In genomic region chr16:87086156-87086555, GRCh38 we compare ENCODE assay signal across 30 cellular contexts.
DNase-seq lines count a peak whose midpoint lies in the region; TF ChIP-seq lines count a peak whose summit lies in the region.
"Had no signal": no experiment of that assay in that cellular context is flagged by ENCODE, and none has a peak within 500 bp of the region (broad histone marks: within the 10 kb centered on the region; RNA-seq: fewer than 3 reads in every experiment).

No MANE protein-coding gene starts in this region.

- peaks cover 6% of the 10 kb centered on the region for H3K36me3 Mint-ChIP-seq in type B pancreatic cell

- H3K9me3 ChIP-seq in fibroblast of lung (ENCODE audit: control insufficient read depth, insufficient read depth, low read depth, low read length), result no peaks in the 10 kb centered on the region
- peaks cover 12% of the 10 kb centered on the region for H3K9me3 ChIP-seq in suprapubic skin
- H3K9me3 ChIP-seq in WERI-Rb-1 (ENCODE audit: severe bottlenecking), result no peaks in the 10 kb centered on the region
- H3K9me3 ChIP-seq: colonic mucosa had no signal

- TF ChIP-seq POLR2A in suprapubic skin (IDR thresholded peaks at IDR 0.05), result no peak

- no peak overlapping the region for H3K27ac ChIP-seq in fibroblast of lung (ENCODE audit: insufficient read depth, low read length)
- no peak overlapping the region for H3K27ac ChIP-seq in suprapubic skin
- H3K27ac ChIP-seq in WERI-Rb-1, result no peak overlapping the region
- H3K27ac ChIP-seq: BLaER1 treated with 17β-estradiol and CSF1 and Interleukin-3, amounts not matched to agents 10 nM and 100 nM; colonic mucosa; foreskin keratinocyte; lower lobe of right lung; Peyer's patch; spleen; upper lobe of right lung had no signal

- no peak overlapping the region for H3K4me3 ChIP-seq in GM12865 (ENCODE audit: low read depth, low read length)
- no peak overlapping the region for H3K4me3 ChIP-seq in fibroblast of lung (replicated peaks in 1 of 4; ENCODE audit: control extremely low read depth in 1 of 4, insufficient read depth in 1 of 4, low read depth in 3 of 4, low read length in 4 of 4)
- H3K4me3 ChIP-seq in suprapubic skin, result no peak overlapping the region
- H3K4me3 ChIP-seq in WERI-Rb-1 (ENCODE audit: low read depth, low read length), result no peak overlapping the region
- H3K4me3 ChIP-seq: BLaER1 treated with 17β-estradiol and CSF1 and Interleukin-3, amounts not matched to agents 10 nM and 100 nM; colonic mucosa; HAP-1; lower lobe of right lung; Peyer's patch; spleen; upper lobe of right lung had no signal

- TF ChIP-seq EP300 in suprapubic skin (IDR thresholded peaks at IDR 0.05), result no peak

- no peaks in the 10 kb centered on the region for H3K79me2 ChIP-seq in fibroblast of lung (ENCODE audit: control insufficient read depth, insufficient read depth, low read length)

- no peak overlapping the region for H3K4me3 Mint-ChIP-seq in type B pancreatic cell
- H3K4me3 Mint-ChIP-seq: activated B cell treated with CpG ODN at 0.5 μM for 24 hours; activated CD8-positive, alpha-beta T cell treated with anti-CD3 and anti-CD28 coated beads for 36 hours; activated T-cell treated with anti-CD3 and anti-CD28 coated beads, Interleukin-2, amount 50 U/mL, for 24 hours; stimulated activated naive CD8-positive, alpha-beta T cell treated with anti-CD3 and anti-CD28 coated beads, Interleukin-15, amount 100 ng/mL, for 72 hours; T-helper 2 cell treated with Interferon-gamma antibody and Interleukin-4, amounts not matched to agents 5 μg/mL and 100 μg/mL, for 36 hours had no signal

- peaks cover 7% of the 10 kb centered on the region for H3K9me3 Mint-ChIP-seq in type B pancreatic cell

- WGBS in suprapubic skin, result 93% methylated on average over 3 of the region's 4 CpGs

- peak overlapping the region; percentile 29 for H3K4me2 ChIP-seq in fibroblast of lung (ENCODE audit: extremely low read depth, insufficient read depth, low read length)
- H3K4me2 ChIP-seq: BLaER1 treated with 17β-estradiol and CSF1 and Interleukin-3, amounts not matched to agents 10 nM and 100 nM; SK-N-SH had no signal

- H3K4me1 ChIP-seq in fibroblast of lung (ENCODE audit: control insufficient read depth, extremely low read depth, insufficient read depth, low read length) (no peaks in the 10 kb centered on the region), suprapubic skin (no peaks in the 10 kb centered on the region)
- H3K4me1 ChIP-seq: BLaER1 treated with 17β-estradiol and CSF1 and Interleukin-3, amounts not matched to agents 10 nM and 100 nM; colonic mucosa; foreskin keratinocyte; HAP-1; lower lobe of right lung; Peyer's patch; spleen; upper lobe of right lung had no signal

- peak; percentile 29 for DNase-seq in GM12865 (ENCODE audit: low read depth)
- DNase-seq in amniotic stem cell (lab: John Stamatoyannopoulos, UW), result peak; percentile 6
- DNase-seq in fibroblast of lung (ENCODE audit: low read depth in 2 of 2), result peak; percentile 12 to 89
- DNase-seq in type B pancreatic cell (ENCODE audit: extremely low spot score, unreplicated experiment), result peak; percentile 25
- no peak for DNase-seq in suprapubic skin (ENCODE audit: low spot score in 2 of 2)
- DNase-seq in WERI-Rb-1, result no peak
- no peak for DNase-seq in amygdala (lab: John Stamatoyannopoulos, UW)
- DNase-seq: activated B cell treated with CpG ODN at 0.5 μM for 24 hours; activated CD8-positive, alpha-beta T cell treated with anti-CD3 and anti-CD28 coated beads for 36 hours; activated naive CD4-positive, alpha-beta T cell treated with Interleukin-2 at 50 U/mL for 16 hours; activated T-cell treated with anti-CD3 and anti-CD28 coated beads, Interleukin-2, amount 50 U/mL, for 24 hours; anterior cingulate cortex; colonic mucosa; foreskin keratinocyte; hippocampal formation; Kasumi-1; lower lobe of right lung; NCI-H1092 treated with DMSO at 0.1 percent for 48 hours; NCI-H2107; NCI-H510A treated with DMSO at 0.1 percent for 48 hours; NK-92 treated with Interleukin-12 subunit alpha and Interleukin-12 subunit beta, amount 100 ng/mL, for 24 hours; Peyer's patch; SK-N-SH; spleen; stimulated activated CD4-positive, alpha-beta T cell treated with anti-CD3 and anti-CD28 coated beads, Interleukin-4, amount 100 ng/mL, for 24 hours; stimulated activated naive CD8-positive, alpha-beta T cell treated with anti-CD3 and anti-CD28 coated beads, Interleukin-15, amount 100 ng/mL, for 72 hours; upper lobe of right lung had no signal

- H3K27me3 ChIP-seq in fibroblast of lung (ENCODE audit: control insufficient read depth, insufficient read depth, low read length), result no peaks in the 10 kb centered on the region
- H3K27me3 ChIP-seq in suprapubic skin, result no peaks in the 10 kb centered on the region
- no peaks in the 10 kb centered on the region for H3K27me3 ChIP-seq in WERI-Rb-1 (ENCODE audit: insufficient read depth, low read depth, severe bottlenecking)
- H3K27me3 ChIP-seq: BLaER1 treated with 17β-estradiol and CSF1 and Interleukin-3, amounts not matched to agents 10 nM and 100 nM; colonic mucosa; foreskin keratinocyte; Peyer's patch; upper lobe of right lung had no signal

- H3K36me3 ChIP-seq in fibroblast of lung (ENCODE audit: control insufficient read depth, insufficient read depth, low read length), result no peaks in the 10 kb centered on the region
- H3K36me3 ChIP-seq in suprapubic skin, result no peaks in the 10 kb centered on the region
- H3K36me3 ChIP-seq in WERI-Rb-1, result no peaks in the 10 kb centered on the region
- H3K36me3 ChIP-seq: BLaER1 treated with 17β-estradiol and CSF1 and Interleukin-3, amounts not matched to agents 10 nM and 100 nM; colonic mucosa; HAP-1; lower lobe of right lung; Peyer's patch; spleen; upper lobe of right lung had no signal

- H4K20me1 ChIP-seq in fibroblast of lung (ENCODE audit: control insufficient read depth, extremely low read depth, insufficient read depth, low read length), result no peaks in the 10 kb centered on the region
- H4K20me1 ChIP-seq: BLaER1 treated with 17β-estradiol and CSF1 and Interleukin-3, amounts not matched to agents 10 nM and 100 nM had no signal

- TF ChIP-seq CTCF in GM12865 (IDR thresholded peaks at IDR 0.05; ENCODE audit: insufficient read depth, low read depth, low read length, missing control alignments) (no peak), fibroblast of lung (conservative IDR thresholded peaks at IDR 0.05 in 1 of 2, IDR thresholded peaks at IDR 0.05 in 1 of 2; ENCODE audit: low read depth in 1 of 2, low read length in 2 of 2) (no peak), type B pancreatic cell (conservative IDR thresholded peaks at IDR 0.05) (no peak), suprapubic skin (IDR thresholded peaks at IDR 0.05) (no peak), WERI-Rb-1 (IDR thresholded peaks at IDR 0.05; ENCODE audit: low read depth, low read length) (no peak)

- no peak overlapping the region for H2AFZ ChIP-seq in fibroblast of lung (ENCODE audit: low read length)

- H3K4me1 Mint-ChIP-seq in type B pancreatic cell (ENCODE audit: unreplicated experiment), result peaks cover 7% of the 10 kb centered on the region
- H3K4me1 Mint-ChIP-seq: activated B cell treated with CpG ODN at 0.5 μM for 24 hours; stimulated activated naive CD8-positive, alpha-beta T cell treated with anti-CD3 and anti-CD28 coated beads, Interleukin-15, amount 100 ng/mL, for 72 hours had no signal

- H3K27ac Mint-ChIP-seq in type B pancreatic cell, result no peak overlapping the region
- H3K27ac Mint-ChIP-seq: activated B cell treated with CpG ODN at 0.5 μM for 24 hours; activated CD8-positive, alpha-beta T cell treated with anti-CD3 and anti-CD28 coated beads for 36 hours; activated T-cell treated with anti-CD3 and anti-CD28 coated beads, Interleukin-2, amount 50 U/mL, for 24 hours; T-helper 2 cell treated with Interferon-gamma antibody and Interleukin-4, amounts not matched to agents 5 μg/mL and 100 μg/mL, for 36 hours had no signal

- H3K9ac ChIP-seq in fibroblast of lung (ENCODE audit: insufficient read depth, low read length), result no peak overlapping the region
- H3K9ac ChIP-seq: BLaER1 treated with 17β-estradiol and CSF1 and Interleukin-3, amounts not matched to agents 10 nM and 100 nM; SK-N-SH had no signal

- peaks cover 11% of the 10 kb centered on the region for H3K27me3 Mint-ChIP-seq in type B pancreatic cell
- H3K27me3 Mint-ChIP-seq: stimulated activated naive CD8-positive, alpha-beta T cell treated with anti-CD3 and anti-CD28 coated beads, Interleukin-15, amount 100 ng/mL, for 72 hours had no signal

Comparison
In these comparisons a context has a peak if more than half of its experiments do, and no peak if none do; other contexts are left out.
1. DNase-seq: peak in GM12865 (single experiment), amniotic stem cell (single experiment), fibroblast of lung (2 of 2) and type B pancreatic cell (single experiment); none in suprapubic skin (0 of 2), WERI-Rb-1 (single experiment) and amygdala (0 of 56).